21 cellular contexts compared by ENCODE assay signal in the genomic region with DNA sequence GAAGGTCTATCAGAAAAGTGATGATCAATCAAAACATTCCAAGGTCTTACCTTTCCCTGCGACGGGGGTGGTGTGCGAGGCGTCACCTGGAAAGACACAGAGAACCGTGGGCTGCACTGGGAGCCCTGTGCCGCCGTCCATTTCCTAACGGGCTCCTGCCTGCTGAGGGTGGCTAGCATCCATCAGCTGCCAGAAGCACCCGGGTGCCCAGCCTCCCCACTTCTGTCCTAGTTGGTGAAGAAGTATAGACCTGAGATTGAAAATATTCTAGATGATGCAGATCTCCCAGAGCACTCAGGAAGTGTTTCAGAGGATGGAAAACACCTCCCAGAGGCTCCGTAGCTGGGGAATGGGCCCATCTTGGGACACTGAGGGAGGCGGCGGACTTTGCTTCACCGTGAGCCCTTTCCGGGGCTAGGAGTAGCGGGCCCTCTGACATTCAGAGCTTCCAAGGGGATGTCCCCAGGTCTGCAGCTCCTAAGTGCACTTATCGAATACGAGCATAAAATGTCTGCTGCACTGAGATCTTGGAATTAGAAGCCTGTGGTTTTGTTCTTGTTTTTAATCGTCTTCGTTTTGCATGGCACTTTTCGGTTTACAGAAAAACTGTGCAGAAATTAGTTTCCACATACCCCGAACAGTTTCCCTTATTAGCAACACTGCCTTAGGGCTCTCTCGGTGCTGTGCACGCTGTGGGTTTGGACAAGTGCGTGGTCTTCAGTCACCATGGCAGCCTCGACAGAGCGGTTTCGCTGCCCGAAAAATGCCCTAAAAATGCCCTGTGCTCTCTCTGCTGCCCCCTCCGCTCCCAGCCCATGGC.
A peak's percentile ranks its signal among the peaks of the same experiment; 100 is the strongest.
DNase-seq lines count a peak whose midpoint lies in the region; ATAC-seq and TF ChIP-seq lines count a peak whose summit lies in the region.
"Had no signal": no experiment of that assay in that cellular context is flagged by ENCODE, and none has a peak within 500 bp of the region (broad histone marks: within the 10 kb centered on the region; RNA-seq: fewer than 3 reads in every experiment).

No MANE protein-coding gene starts in this region.

- no peak overlapping the region for H3K27ac Mint-ChIP-seq in activated T-cell treated with anti-CD3 and anti-CD28 coated beads, Interleukin-2, amount 50 U/mL, for 24 hours
- H3K27ac Mint-ChIP-seq in endothelial cell (ENCODE audit: unreplicated experiment) = peak overlapping the region; percentile 93
- peak overlapping the region in 1 of 7 donors; percentile 53 for H3K27ac Mint-ChIP-seq in CD14-positive monocyte
- H3K27ac Mint-ChIP-seq: activated naive CD4-positive, alpha-beta T cell treated with anti-CD3 and anti-CD28 coated beads for 36 hours had no signal

- peak overlapping the region; percentile 59 for H3K27ac ChIP-seq in substantia nigra (ENCODE audit: low read depth, low read length, poor library complexity, severe bottlenecking)
- H3K27ac ChIP-seq: C4-2B, hepatocyte had no signal

- no peaks in the 10 kb centered on the region for H3K36me3 Mint-ChIP-seq in activated T-cell treated with anti-CD3 and anti-CD28 coated beads, Interleukin-2, amount 50 U/mL, for 24 hours (ENCODE audit: low read depth)
- no peaks in the 10 kb centered on the region for H3K36me3 Mint-ChIP-seq in endothelial cell (ENCODE audit: low read depth, unreplicated experiment)
- peaks cover 0 to 1% of the 10 kb centered on the region in 2 donors for H3K36me3 Mint-ChIP-seq in CD14-positive monocyte

- H3K4me1 Mint-ChIP-seq in activated T-cell treated with anti-CD3 and anti-CD28 coated beads, Interleukin-2, amount 50 U/mL, for 24 hours (ENCODE audit: low read depth) = no peaks in the 10 kb centered on the region
- H3K4me1 Mint-ChIP-seq in endothelial cell (ENCODE audit: unreplicated experiment) (peaks cover 38% of the 10 kb centered on the region), CD14-positive monocyte (peaks cover 22% of the 10 kb centered on the region)

- TF ChIP-seq CTCF in endothelial cell (IDR thresholded peaks at IDR 0.05; ENCODE audit: unreplicated experiment) (no peak), CD14-positive monocyte (IDR thresholded peaks at IDR 0.05) (no peak)

- H3K9me3 Mint-ChIP-seq in activated T-cell treated with anti-CD3 and anti-CD28 coated beads, Interleukin-2, amount 50 U/mL, for 24 hours = no peaks in the 10 kb centered on the region
- H3K9me3 Mint-ChIP-seq in endothelial cell (ENCODE audit: unreplicated experiment) (no peaks in the 10 kb centered on the region), CD14-positive monocyte (peaks cover 0 to 2% (median 0%) of the 10 kb centered on the region in 7 donors)
- H3K9me3 Mint-ChIP-seq: activated naive CD4-positive, alpha-beta T cell treated with anti-CD3 and anti-CD28 coated beads for 36 hours had no signal

- intact Hi-C loops in CD14-positive monocyte (cut with micrococcal nuclease) = loop anchor here in 1 of 2 donors (10.0 kb wide), 1 partner anchor 184 kb away; no protein-coding TSS in a partner anchor

- ATAC-seq in HG03039 (IDR thresholded peaks at IDR 0.05; ENCODE audit: unreplicated experiment) (peak; percentile 53), GM19351 (IDR thresholded peaks at IDR 0.05; ENCODE audit: unreplicated experiment) (no peak)
- ATAC-seq: SK-N-SH treated with all-trans-retinoic acid at 6 μM for 48 hours had no signal

- DNase-seq in activated T-cell treated with anti-CD3 and anti-CD28 coated beads, Interleukin-2, amount 50 U/mL, for 48 hours = peak; percentile 14 to 16
- DNase-seq in activated T-cell treated with anti-CD3 and anti-CD28 coated beads, Interleukin-2, amount 50 U/mL, for 24 hours = no peak
- DNase-seq in endothelial cell (ENCODE audit: low spot score) (no peak), substantia nigra (lab: John Stamatoyannopoulos, UW) (no peak), CD14-positive monocyte (ENCODE audit: low spot score) (no peak)
- no peak for DNase-seq in stimulated activated CD4-positive, alpha-beta T cell treated with anti-CD3 and anti-CD28 coated beads, Interleukin-2, amount 100 ng/mL, for 24 hours
- DNase-seq: activated CD4-positive, alpha-beta T cell treated with anti-CD3 and anti-CD28 coated beads for 4 hours; activated naive CD4-positive, alpha-beta T cell treated with anti-CD3 and anti-CD28 coated beads for 36 hours; aorta; cerebellar nuclear complex; DMS153; GDM1; NCI-H1105 treated with DMSO at 0.1 percent for 48 hours; NCI-H2107; NCI-H510A; sigmoid colon had no signal

- no peaks in the 10 kb centered on the region for H3K27me3 Mint-ChIP-seq in activated T-cell treated with anti-CD3 and anti-CD28 coated beads, Interleukin-2, amount 50 U/mL, for 24 hours
- peaks cover 6% of the 10 kb centered on the region for H3K27me3 Mint-ChIP-seq in endothelial cell (ENCODE audit: unreplicated experiment)
- peaks cover 1 to 8% (median 3%) of the 10 kb centered on the region in 3 donors for H3K27me3 Mint-ChIP-seq in CD14-positive monocyte (ENCODE audit: low read depth in 3 of 3)

- no peak overlapping the region for H3K4me3 Mint-ChIP-seq in activated T-cell treated with anti-CD3 and anti-CD28 coated beads, Interleukin-2, amount 50 U/mL, for 24 hours
- H3K4me3 Mint-ChIP-seq in endothelial cell (ENCODE audit: unreplicated experiment) (no peak overlapping the region), CD14-positive monocyte (no peak overlapping the region)
- H3K4me3 Mint-ChIP-seq: activated naive CD4-positive, alpha-beta T cell treated with anti-CD3 and anti-CD28 coated beads for 36 hours had no signal

Comparison
In these comparisons a context has a peak if more than half of its experiments do, and no peak if none do; other contexts are left out.
1. DNase-seq: peak in activated T-cell treated with anti-CD3 and anti-CD28 coated beads, Interleukin-2, amount 50 U/mL, for 48 hours (2 of 2); none in activated T-cell treated with anti-CD3 and anti-CD28 coated beads, Interleukin-2, amount 50 U/mL, for 24 hours (single experiment), endothelial cell (single experiment), substantia nigra (0 of 49), stimulated activated CD4-positive, alpha-beta T cell treated with anti-CD3 and anti-CD28 coated beads, Interleukin-2, amount 100 ng/mL, for 24 hours (0 of 2) and CD14-positive monocyte (single experiment).